22 cellular contexts compared by ENCODE assay signal in the genomic region with DNA sequence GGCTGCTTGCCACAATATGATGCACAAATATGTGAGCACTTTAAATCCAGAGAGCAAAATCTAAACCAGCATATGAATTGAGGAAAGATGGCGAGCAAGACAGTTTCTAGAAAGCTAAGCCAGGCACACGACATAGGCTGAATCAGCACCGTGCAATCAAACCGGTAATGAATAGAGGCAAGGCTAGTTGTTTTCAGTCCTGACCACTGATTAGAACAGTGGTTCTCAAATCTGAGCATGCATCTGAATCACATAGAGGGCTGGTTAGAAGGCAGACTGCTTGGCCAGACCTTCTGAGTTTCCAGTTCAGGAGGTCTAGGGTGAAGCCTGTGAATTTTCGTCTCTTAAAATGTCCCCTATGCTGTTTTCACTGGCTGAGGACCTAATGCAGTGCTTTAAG.
"Had no signal": no experiment of that assay in that cellular context is flagged by ENCODE, and none has a peak within 500 bp of the region (broad histone marks: within the 10 kb centered on the region; RNA-seq: fewer than 3 reads in every experiment).

No MANE protein-coding gene starts in this region.

- H3K4me1 ChIP-seq: right atrium auricular region, tibial nerve had no signal

- H3K4me3 ChIP-seq: right atrium auricular region, skin epidermis, tibial nerve had no signal

- H3K36me3 ChIP-seq: right atrium auricular region, tibial nerve had no signal

- H3K9me3 ChIP-seq: right atrium auricular region, tibial nerve had no signal

- ATAC-seq: activated CD8-positive, alpha-beta T cell treated with anti-CD3 and anti-CD28 coated beads, Interleukin-2, amount 10 ng/mL, durations not matched to agents 7 days and 5 days; activated naive CD4-positive, alpha-beta T cell treated with anti-CD3 and anti-CD28 coated beads, Interleukin-2, amount 50 U/mL, for 72 hours; left ventricle myocardium superior; natural killer cell had no signal

- H3K27ac ChIP-seq: right atrium auricular region, skin epidermis, tibial nerve had no signal

- H3K27me3 ChIP-seq: right atrium auricular region, tibial nerve had no signal

- DNase-seq: activated B cell treated with CpG ODN at 0.5 μM for 24 hours; activated CD4-positive, alpha-beta T cell treated with anti-CD3 and anti-CD28 coated beads for 48 hours; activated CD8-positive, alpha-beta memory T cell treated with anti-CD3 and anti-CD28 coated beads, Interleukin-2, amount 50 U/mL, for 4 hours; activated CD8-positive, alpha-beta T cell treated with anti-CD3 and anti-CD28 coated beads, Interleukin-2, amount 10 ng/mL, durations not matched to agents 7 days and 5 days; activated effector memory CD4-positive, alpha-beta T cell treated with anti-CD3 and anti-CD28 coated beads, Interleukin-2, amount 50 U/mL, for 16 hours; activated T-cell treated with anti-CD3 and anti-CD28 coated beads, Interleukin-2, amount 50 U/mL, for 48 hours; amniotic stem cell; effector memory CD4-positive, alpha-beta T cell; glutamatergic neuron; hypothalamus; left ventricle myocardium superior; natural killer cell; occipital lobe; stimulated activated CD4-positive, alpha-beta T cell treated with anti-CD3 and anti-CD28 coated beads, Interleukin-15, amount 100 ng/mL, for 24 hours; stimulated activated CD4-positive, alpha-beta T cell treated with anti-CD3 and anti-CD28 coated beads, Interleukin-4, amount 100 ng/mL, for 24 hours; stimulated activated naive CD4-positive, alpha-beta T cell; substantia nigra; SW 1271 had no signal
